Comparison of ENCODE assay signal across 1 cellular context in genomic region chr7:130887182-130888016, GRCh38.
TF ChIP-seq lines count a peak whose summit lies in the region.

No MANE protein-coding gene starts in this region.

TF ChIP-seq in HepG2, 621 proteins besides CTCF, POLR2A, EP300 and RAD21 (continued from another document):
- TF ChIP-seq KDM1A (CRISPR knock-in tag; IDR thresholded peaks at IDR 0.05) (no peak), SIX4 (CRISPR knock-in tag; IDR thresholded peaks at IDR 0.05) (no peak), PREB (CRISPR knock-in tag; IDR thresholded peaks at IDR 0.05) (no peak), MED1 (CRISPR knock-in tag; IDR thresholded peaks at IDR 0.05) (peak; percentile 35; the same call in 1 of the 2 replicates), DMAP1 (CRISPR knock-in tag; IDR thresholded peaks at IDR 0.05) (0 out of 2 replicates have a peak, but pooled peaks have one; percentile 8), SMAD9 (CRISPR knock-in tag; IDR thresholded peaks at IDR 0.05) (no peak), NPAS2 (CRISPR knock-in tag; IDR thresholded peaks at IDR 0.05; ENCODE audit: borderline replicate concordance) (no peak), TCF7 (IDR thresholded peaks at IDR 0.05; ENCODE audit: low read depth) (no peak), MIER3 (CRISPR knock-in tag; IDR thresholded peaks at IDR 0.05; ENCODE audit: borderline replicate concordance) (no peak), POLR2G (IDR thresholded peaks at IDR 0.05; ENCODE audit: low read depth, low read length) (0 out of 2 replicates have a peak, but pooled peaks have one; percentile 27), CERS6 (CRISPR knock-in tag; IDR thresholded peaks at IDR 0.05) (no peak), ELF3 (CRISPR knock-in tag; IDR thresholded peaks at IDR 0.05) (peak; percentile 75), GRHL1 (CRISPR knock-in tag; conservative IDR thresholded peaks at IDR 0.05) (no peak), ZBTB38 (CRISPR knock-in tag; IDR thresholded peaks at IDR 0.05) (0 out of 2 replicates have a peak, but pooled peaks have one; percentile 21), FLYWCH1 (CRISPR knock-in tag; IDR thresholded peaks at IDR 0.05) (no peak), TAF15 (IDR thresholded peaks at IDR 0.05; ENCODE audit: low read depth, low read length, poor library complexity, severe bottlenecking) (no peak), ZNF691 (CRISPR knock-in tag; IDR thresholded peaks at IDR 0.05; ENCODE audit: borderline replicate concordance, low read depth) (no peak), NCOA2 (CRISPR knock-in tag; IDR thresholded peaks at IDR 0.05) (0 out of 2 replicates have a peak, but pooled peaks have one; percentile 19), HOXA9 (CRISPR knock-in tag; IDR thresholded peaks at IDR 0.05; ENCODE audit: borderline replicate concordance) (no peak), GABPA (IDR thresholded peaks at IDR 0.05; ENCODE audit: low read depth, low read length) (no peak), GABPA (CRISPR knock-in tag; IDR thresholded peaks at IDR 0.05; ENCODE audit: low read depth) (no peak), ZNF709 (CRISPR knock-in tag; IDR thresholded peaks at IDR 0.05) (no peak), ATAD3A (CRISPR knock-in tag; IDR thresholded peaks at IDR 0.05) (no peak), DZIP1 (CRISPR knock-in tag; IDR thresholded peaks at IDR 0.05) (no peak), ZNF652 (CRISPR knock-in tag; IDR thresholded peaks at IDR 0.05; ENCODE audit: borderline replicate concordance, low read depth) (no peak), ZNF33A (CRISPR knock-in tag; IDR thresholded peaks at IDR 0.05; ENCODE audit: borderline replicate concordance) (no peak)
